17 cellular contexts compared by ENCODE assay signal in the genomic region with DNA sequence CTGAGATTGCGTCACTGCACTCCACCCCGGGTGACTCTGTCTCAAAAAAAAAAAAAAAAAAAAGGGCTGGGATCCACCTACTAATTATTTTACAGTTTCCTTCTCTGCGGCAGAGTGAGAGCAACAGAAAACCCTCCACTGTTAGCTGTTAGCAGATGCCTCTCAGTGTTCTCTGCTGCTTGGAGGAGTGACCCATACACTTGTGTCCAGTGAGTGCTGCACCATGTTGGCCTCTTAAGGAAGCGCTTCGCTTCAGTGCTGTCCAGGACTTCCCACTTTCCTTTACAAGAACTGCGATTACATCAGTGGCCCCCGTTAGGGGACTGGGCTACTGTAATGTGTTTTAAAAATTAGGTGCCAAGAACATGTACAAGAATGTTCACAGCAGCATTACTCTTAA.
"Had no signal": no experiment of that assay in that cellular context is flagged by ENCODE, and none has a peak within 500 bp of the region (broad histone marks: within the 10 kb centered on the region; RNA-seq: fewer than 3 reads in every experiment).

No MANE protein-coding gene starts in this region.

- H3K9me3 Mint-ChIP-seq: central memory CD8-positive, alpha-beta T cell; effector memory CD8-positive, alpha-beta T cell had no signal

- H3K4me1 ChIP-seq: gastroesophageal sphincter, upper lobe of left lung had no signal

- H3K9me3 ChIP-seq: gastroesophageal sphincter, upper lobe of left lung had no signal

- H3K36me3 ChIP-seq: gastroesophageal sphincter, upper lobe of left lung had no signal

- H3K27me3 ChIP-seq: gastroesophageal sphincter, upper lobe of left lung had no signal

- H3K4me1 Mint-ChIP-seq: brain, mesothelial cell of epicardium, naive B cell had no signal

- H3K27ac Mint-ChIP-seq: activated T-helper 2 cell treated with anti-CD3 and anti-CD28 coated beads, Interferon-gamma antibody, Interleukin-2, Interleukin-4, amounts not matched to agents 10 μg/mL and 5 μg/mL and 100 μg/mL, durations not matched to agents 14 hours and 24 hours and 36 hours; brain; mesothelial cell of epicardium; progenitor cell of endocrine pancreas had no signal

- ATAC-seq: effector memory CD8-positive, alpha-beta T cell; gastroesophageal sphincter; stimulated activated effector memory CD8-positive, alpha-beta T cell treated with anti-CD3 and anti-CD28 coated beads, Interleukin-12 subunit alpha, Interleukin-12 subunit beta, amount 100 ng/mL, for 72 hours had no signal

- H3K36me3 Mint-ChIP-seq: stimulated activated effector memory CD8-positive, alpha-beta T cell treated with anti-CD3 and anti-CD28 coated beads, Interleukin-12 subunit alpha, Interleukin-12 subunit beta, amount 100 ng/mL, for 72 hours had no signal

- H3K27me3 Mint-ChIP-seq: brain; central memory CD8-positive, alpha-beta T cell; effector memory CD8-positive, alpha-beta T cell; naive B cell; progenitor cell of endocrine pancreas had no signal

- H3K27ac ChIP-seq: epithelial cell of prostate, gastroesophageal sphincter, upper lobe of left lung had no signal

- H3K4me3 Mint-ChIP-seq: brain, mesothelial cell of epicardium, naive B cell had no signal

- H3K4me3 ChIP-seq: gastroesophageal sphincter, upper lobe of left lung had no signal

- DNase-seq: activated naive CD4-positive, alpha-beta T cell treated with anti-CD3 and anti-CD28 coated beads, Interleukin-2, amount 50 U/mL, for 16 hours; activated T-cell treated with anti-CD3 and anti-CD28 coated beads for 4 hours; amygdala; effector memory CD8-positive, alpha-beta T cell; kidney; naive B cell; nucleus accumbens; right cardiac atrium; upper lobe of left lung had no signal
